32 cellular contexts compared by ENCODE assay signal in genomic region chr6:48626421-48626820, GRCh38.
"Had no signal": no experiment of that assay in that cellular context is flagged by ENCODE, and none has a peak within 500 bp of the region (broad histone marks: within the 10 kb centered on the region; RNA-seq: fewer than 3 reads in every experiment).

No MANE protein-coding gene starts in this region.

- FAIRE-seq: RCC 7860 had no signal

- H3K27me3 Mint-ChIP-seq: activated CD4-positive, alpha-beta memory T cell treated with anti-CD3 and anti-CD28 coated beads, Interleukin-2, amount 10 ng/mL, durations not matched to agents 7 days and 5 days; activated CD8-positive, alpha-beta memory T cell treated with anti-CD3 and anti-CD28 coated beads, Interleukin-2, amount 10 ng/mL, durations not matched to agents 7 days and 5 days; activated naive CD4-positive, alpha-beta T cell treated with anti-CD3 and anti-CD28 coated beads, Interleukin-2, amount 10 ng/mL, durations not matched to agents 7 days and 5 days; activated naive CD8-positive, alpha-beta T cell; activated naive CD8-positive, alpha-beta T cell treated with anti-CD3 and anti-CD28 coated beads, Interleukin-2, amount 50 U/mL, for 24 hours had no signal

- H3K36me3 Mint-ChIP-seq: activated CD8-positive, alpha-beta memory T cell treated with anti-CD3 and anti-CD28 coated beads, Interleukin-2, amount 10 ng/mL, durations not matched to agents 7 days and 5 days; activated naive CD4-positive, alpha-beta T cell treated with anti-CD3 and anti-CD28 coated beads, Interleukin-2, amount 10 ng/mL, durations not matched to agents 7 days and 5 days; activated naive CD8-positive, alpha-beta T cell had no signal

- H3K36me3 ChIP-seq: brain microvascular endothelial cell, WERI-Rb-1 had no signal

- H3K4me1 Mint-ChIP-seq: activated CD4-positive, alpha-beta memory T cell treated with anti-CD3 and anti-CD28 coated beads, Interleukin-2, amount 10 ng/mL, durations not matched to agents 7 days and 5 days; activated CD8-positive, alpha-beta memory T cell treated with anti-CD3 and anti-CD28 coated beads, Interleukin-2, amount 10 ng/mL, durations not matched to agents 7 days and 5 days; activated naive CD4-positive, alpha-beta T cell treated with anti-CD3 and anti-CD28 coated beads, Interleukin-2, amount 10 ng/mL, durations not matched to agents 7 days and 5 days; activated naive CD8-positive, alpha-beta T cell treated with anti-CD3 and anti-CD28 coated beads, Interleukin-2, amount 50 U/mL, for 24 hours had no signal

- H3K27ac ChIP-seq: brain microvascular endothelial cell, KMS-11, PC-9, RWPE1, WERI-Rb-1 had no signal

- H3K9ac ChIP-seq: KMS-11 had no signal

- H3K4me2 ChIP-seq: KMS-11, PC-9 had no signal

- H3K4me3 ChIP-seq: PC-9 had no signal

- H3K4me3 Mint-ChIP-seq: activated CD4-positive, alpha-beta memory T cell treated with anti-CD3 and anti-CD28 coated beads, Interleukin-2, amount 10 ng/mL, durations not matched to agents 7 days and 5 days; activated CD8-positive, alpha-beta memory T cell treated with anti-CD3 and anti-CD28 coated beads, Interleukin-2, amount 10 ng/mL, durations not matched to agents 7 days and 5 days; activated naive CD4-positive, alpha-beta T cell treated with anti-CD3 and anti-CD28 coated beads, Interleukin-2, amount 10 ng/mL, durations not matched to agents 7 days and 5 days; activated naive CD8-positive, alpha-beta T cell; activated naive CD8-positive, alpha-beta T cell treated with anti-CD3 and anti-CD28 coated beads, Interleukin-2, amount 50 U/mL, for 24 hours had no signal

- H3K27me3 ChIP-seq: brain microvascular endothelial cell had no signal

- H2AFZ ChIP-seq: PC-9 had no signal

- ATAC-seq: activated CD8-positive, alpha-beta memory T cell treated with anti-CD3 and anti-CD28 coated beads, Interleukin-2, amount 10 ng/mL, durations not matched to agents 7 days and 5 days; activated naive CD8-positive, alpha-beta T cell treated with anti-CD3 and anti-CD28 coated beads, Interleukin-2, amount 50 U/mL, for 24 hours had no signal

- DNase-seq: activated CD4-positive, alpha-beta memory T cell treated with anti-CD3 and anti-CD28 coated beads, Interleukin-2, amount 10 ng/mL, durations not matched to agents 7 days and 5 days; activated CD4-positive, alpha-beta T cell treated with anti-CD3 and anti-CD28 coated beads for 1 hour; activated CD4-positive, alpha-beta T cell treated with anti-CD3 and anti-CD28 coated beads for 48 hours; activated CD4-positive, CD25-positive, alpha-beta regulatory T cell; activated CD8-positive, alpha-beta memory T cell treated with anti-CD3 and anti-CD28 coated beads for 24 hours; activated CD8-positive, alpha-beta memory T cell treated with anti-CD3 and anti-CD28 coated beads, Interleukin-2, amount 10 ng/mL, durations not matched to agents 7 days and 5 days; activated CD8-positive, alpha-beta memory T cell treated with anti-CD3 and anti-CD28 coated beads, Interleukin-2, amount 50 U/mL, for 48 hours; activated effector memory CD4-positive, alpha-beta T cell treated with Interleukin-2 at 50 U/mL for 16 hours; activated naive CD4-positive, alpha-beta T cell treated with anti-CD3 and anti-CD28 coated beads, Interleukin-2, amount 10 ng/mL, durations not matched to agents 7 days and 5 days; activated naive CD8-positive, alpha-beta T cell treated with anti-CD3 and anti-CD28 coated beads, Interleukin-2, amount 50 U/mL, for 24 hours; activated T-cell treated with anti-CD3 and anti-CD28 coated beads, Interleukin-2, amount 50 U/mL, for 48 hours; amniotic stem cell; aorta; brain microvascular endothelial cell; NCI-H1105; NCI-H1417 treated with DMSO at 0.1 percent for 48 hours; NCI-H187 treated with DMSO at 0.1 percent for 48 hours; NCI-H2081; NCI-H2171 treated with DMSO at 0.1 percent for 48 hours; NCI-H2227 treated with DMSO at 0.1 percent for 48 hours; NCI-H446 treated with DMSO at 0.1 percent for 48 hours; NCI-H526; NCI-H748 treated with DMSO at 0.1 percent for 48 hours; NK-92 treated with Interleukin-12 subunit alpha and Interleukin-12 subunit beta, amount 100 ng/mL, for 24 hours; PC-9; Right ventricle myocardium superior; T1000; WERI-Rb-1 had no signal

- H3K27ac Mint-ChIP-seq: activated CD4-positive, alpha-beta memory T cell treated with anti-CD3 and anti-CD28 coated beads, Interleukin-2, amount 10 ng/mL, durations not matched to agents 7 days and 5 days; activated CD8-positive, alpha-beta memory T cell treated with anti-CD3 and anti-CD28 coated beads, Interleukin-2, amount 10 ng/mL, durations not matched to agents 7 days and 5 days; activated naive CD4-positive, alpha-beta T cell treated with anti-CD3 and anti-CD28 coated beads, Interleukin-2, amount 10 ng/mL, durations not matched to agents 7 days and 5 days; activated naive CD8-positive, alpha-beta T cell; activated naive CD8-positive, alpha-beta T cell treated with anti-CD3 and anti-CD28 coated beads, Interleukin-2, amount 50 U/mL, for 24 hours had no signal
